In genomic region chr7:128265156-128265905, GRCh38 we compare ENCODE assay signal across 18 cellular contexts. TPM values are rescaled to one million over a fixed set of nuclear protein-coding genes. Genes with fewer than 3 reads are reported as not detected.
"Had no signal": no experiment of that assay in that cellular context is flagged by ENCODE, and none has a peak within 500 bp of the region (broad histone marks: within the 10 kb centered on the region; RNA-seq: fewer than 3 reads in every experiment).

No MANE protein-coding gene starts in this region.

- H3K4me3 Mint-ChIP-seq: effector memory CD8-positive, alpha-beta T cell; natural killer cell treated with Interleukin-12 subunit alpha and Interleukin-12 subunit beta and Interleukin-15 and Interleukin-18, amount 100 ng/mL, for 72 hours; type B pancreatic cell had no signal

- DNase-seq: effector memory CD8-positive, alpha-beta T cell; gastrocnemius medialis; heart right ventricle; hypothalamus; kidney glomerular epithelial cell; mammary epithelial cell; occipital lobe; stimulated activated CD4-positive, alpha-beta T cell treated with anti-CD3 and anti-CD28 coated beads, Interleukin-12 subunit alpha, Interleukin-12 subunit beta, amount 100 ng/mL, for 4 hours; stimulated activated naive CD4-positive, alpha-beta T cell treated with Interleukin-2 at 50 U/mL for 16 hours; thyroid gland; uterus had no signal

- ATAC-seq: effector memory CD8-positive, alpha-beta T cell; gastrocnemius medialis; heart right ventricle; natural killer cell treated with Interleukin-12 subunit alpha and Interleukin-12 subunit beta and Interleukin-15 and Interleukin-18, amount 100 ng/mL, for 72 hours had no signal

- H3K36me3 ChIP-seq: esophagus muscularis mucosa, gastrocnemius medialis, heart right ventricle, right atrium auricular region, suprapubic skin, thyroid gland, uterus had no signal

- H3K9me3 Mint-ChIP-seq: effector memory CD8-positive, alpha-beta T cell; natural killer cell treated with Interleukin-12 subunit alpha and Interleukin-12 subunit beta and Interleukin-15 and Interleukin-18, amount 100 ng/mL, for 72 hours; type B pancreatic cell had no signal

- H3K36me3 Mint-ChIP-seq: natural killer cell treated with Interleukin-12 subunit alpha and Interleukin-12 subunit beta and Interleukin-15 and Interleukin-18, amount 100 ng/mL, for 72 hours; type B pancreatic cell had no signal

- H3K27ac Mint-ChIP-seq: effector memory CD8-positive, alpha-beta T cell; natural killer cell treated with Interleukin-12 subunit alpha and Interleukin-12 subunit beta and Interleukin-15 and Interleukin-18, amount 100 ng/mL, for 72 hours; type B pancreatic cell had no signal

- H3K27me3 ChIP-seq: right atrium auricular region, suprapubic skin, thyroid gland, uterus had no signal

- H3K4me3 ChIP-seq: esophagus muscularis mucosa, gastrocnemius medialis, heart right ventricle, right atrium auricular region, suprapubic skin, thyroid gland, uterus had no signal

- H3K9me3 ChIP-seq: esophagus muscularis mucosa, gastrocnemius medialis, heart right ventricle, right atrium auricular region, suprapubic skin, thyroid gland, uterus had no signal

- H3K27me3 Mint-ChIP-seq: type B pancreatic cell had no signal

- H3K27ac ChIP-seq: esophagus muscularis mucosa, gastrocnemius medialis, heart right ventricle, right atrium auricular region, suprapubic skin, thyroid gland, uterus had no signal

RNA-seq across cellular contexts. Expression of gene LEP, which starts 24.3 kb away (rescaled TPM):
- total RNA-seq: esophagus muscularis mucosa; fibroblast of villous mesenchyme; left lobe of liver; natural killer cell treated with Interleukin-12 subunit alpha and Interleukin-12 subunit beta and Interleukin-15 and Interleukin-18, amount 100 ng/mL, for 72 hours; occipital lobe; uterus had no signal
